1 cellular context compared by ENCODE assay signal in genomic region chr6:30062471-30063178, GRCh38.
TF ChIP-seq lines count a peak whose summit lies in the region.

No MANE protein-coding gene starts in this region.

TF ChIP-seq in HepG2, 621 proteins besides CTCF, POLR2A, EP300 and RAD21:
- TF ChIP-seq ZNF501 (CRISPR knock-in tag; IDR thresholded peaks at IDR 0.05) (no peak), ZNF101 (CRISPR knock-in tag; IDR thresholded peaks at IDR 0.05; ENCODE audit: borderline replicate concordance, low read depth) (no peak), ZBTB38 (CRISPR knock-in tag; IDR thresholded peaks at IDR 0.05) (no peak), ZNF350 (CRISPR knock-in tag; IDR thresholded peaks at IDR 0.05; ENCODE audit: borderline replicate concordance, low read depth) (no peak), XRCC5 (optimal IDR thresholded peaks at IDR 0.05; ENCODE audit: low read length) (no peak), CENPX (CRISPR knock-in tag; IDR thresholded peaks at IDR 0.05) (no peak), CAMTA2 (CRISPR knock-in tag; IDR thresholded peaks at IDR 0.05; ENCODE audit: borderline replicate concordance) (no peak), ZNF383 (CRISPR knock-in tag; IDR thresholded peaks at IDR 0.05; ENCODE audit: borderline replicate concordance) (no peak), ZKSCAN8 (CRISPR knock-in tag; IDR thresholded peaks at IDR 0.05; ENCODE audit: borderline replicate concordance) (no peak), ZNF414 (CRISPR knock-in tag; IDR thresholded peaks at IDR 0.05) (no peak), ZNF3 (CRISPR knock-in tag; IDR thresholded peaks at IDR 0.05) (no peak)
